ENCODE assay signal across 2 cellular contexts in genomic region chr11:77126156-77126775, GRCh38.
A peak's percentile ranks its signal among the peaks of the same experiment; 100 is the strongest.
TF ChIP-seq lines count a peak whose summit lies in the region.

No MANE protein-coding gene starts in this region.

TF ChIP-seq in Ishikawa, 13 proteins besides CTCF, POLR2A, EP300 and RAD21:
- TF ChIP-seq NFIC (IDR thresholded peaks at IDR 0.05) (peak; percentile 69), USF1 (IDR thresholded peaks at IDR 0.05) (no peak)

TF ChIP-seq in H1, 55 proteins besides CTCF, POLR2A, EP300 and RAD21:
- TF ChIP-seq ATF2 (IDR thresholded peaks at IDR 0.05; ENCODE audit: low read length) = no peak
- TF ChIP-seq CBX8 (IDR thresholded peaks at IDR 0.05; ENCODE audit: borderline replicate concordance, low read depth, low read length) = no peak
- TF ChIP-seq TAF7 (optimal IDR thresholded peaks at IDR 0.05; ENCODE audit: borderline replicate concordance, low read depth, low read length) = no peak
- no peak for TF ChIP-seq BRCA1 (IDR thresholded peaks at IDR 0.05; ENCODE audit: low read depth, low read length)
- no peak for TF ChIP-seq YY1 (IDR thresholded peaks at IDR 0.05; ENCODE audit: low read depth, low read length)
